1 cellular context compared by ENCODE assay signal in the genomic region with DNA sequence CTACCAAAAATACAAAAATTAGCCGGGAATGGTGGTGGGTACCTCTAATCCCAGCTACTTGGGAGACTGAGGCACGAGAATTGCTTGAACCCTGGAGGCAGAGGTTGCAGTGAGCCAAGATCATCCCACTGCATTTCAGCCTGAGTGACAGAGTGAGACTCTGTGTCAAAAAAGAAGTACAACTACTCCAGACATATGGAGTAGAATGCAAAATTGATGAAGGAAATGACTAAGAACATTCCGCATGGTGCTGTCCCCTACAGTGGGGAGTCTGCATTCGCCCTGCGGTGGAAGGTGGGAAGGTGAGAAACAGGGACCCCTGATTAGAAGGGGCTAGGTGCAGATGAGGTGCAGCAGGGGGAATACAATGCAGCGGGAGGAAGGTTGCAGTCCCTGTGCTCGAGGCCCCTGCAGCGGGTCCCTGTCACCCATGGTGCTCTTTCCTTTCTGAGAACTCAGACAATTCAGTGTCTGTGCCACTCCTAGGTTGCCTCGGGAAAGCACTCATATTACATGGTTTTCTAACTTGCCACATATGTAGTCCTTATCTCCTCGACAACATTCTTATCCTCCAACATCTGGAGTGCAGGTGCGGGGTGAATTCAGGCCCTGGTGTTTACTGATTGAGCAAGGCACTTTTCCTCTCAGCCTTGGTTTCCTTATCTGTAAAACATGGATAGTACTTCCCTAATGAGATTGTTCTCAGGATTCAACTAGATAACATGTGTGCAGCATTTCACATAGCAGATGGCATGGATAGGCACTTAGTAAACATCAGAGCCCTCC.
TF ChIP-seq lines count a peak whose summit lies in the region.

No MANE protein-coding gene starts in this region.

TF ChIP-seq in HepG2, 621 proteins besides CTCF, POLR2A, EP300 and RAD21:
- TF ChIP-seq CBX5 (CRISPR knock-in tag; IDR thresholded peaks at IDR 0.05; ENCODE audit: borderline replicate concordance) = no peak
- TF ChIP-seq ASH2L (IDR thresholded peaks at IDR 0.05; ENCODE audit: insufficient read length, low read depth, low read length) = no peak
